ENCODE assay signal across 6 cellular contexts in the genomic region with DNA sequence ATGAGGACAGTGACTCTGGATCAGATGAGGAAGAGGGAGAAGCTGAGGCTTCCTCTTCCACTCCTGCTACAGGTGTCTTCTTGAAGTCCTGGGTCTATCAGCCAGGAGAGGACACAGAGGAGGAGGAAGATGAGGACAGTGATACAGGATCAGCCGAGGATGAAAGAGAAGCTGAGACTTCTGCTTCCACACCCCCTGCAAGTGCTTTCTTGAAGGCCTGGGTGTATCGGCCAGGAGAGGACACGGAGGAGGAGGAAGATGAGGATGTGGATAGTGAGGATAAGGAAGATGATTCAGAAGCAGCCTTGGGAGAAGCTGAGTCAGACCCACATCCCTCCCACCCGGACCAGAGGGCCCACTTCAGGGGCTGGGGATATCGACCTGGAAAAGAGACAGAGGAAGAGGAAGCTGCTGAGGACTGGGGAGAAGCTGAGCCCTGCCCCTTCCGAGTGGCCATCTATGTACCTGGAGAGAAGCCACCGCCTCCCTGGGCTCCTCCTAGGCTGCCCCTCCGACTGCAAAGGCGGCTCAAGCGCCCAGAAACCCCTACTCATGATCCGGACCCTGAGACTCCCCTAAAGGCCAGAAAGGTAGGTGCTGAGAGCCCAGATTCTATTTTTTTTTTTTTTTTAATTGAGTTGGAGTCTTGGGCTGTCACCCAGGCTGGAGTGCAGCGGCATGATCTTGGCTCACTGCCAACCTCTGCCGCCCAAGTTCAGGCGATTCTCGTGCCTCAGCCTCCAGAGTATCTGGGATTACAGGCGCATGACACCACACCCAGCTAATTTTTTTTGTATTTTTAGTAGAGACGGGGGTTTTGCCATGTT. TPM values are rescaled to one million over a fixed set of nuclear protein-coding genes. Genes with fewer than 3 reads are reported as not detected.
DNase-seq lines count a peak whose midpoint lies in the region; ATAC-seq and TF ChIP-seq lines count a peak whose summit lies in the region.

No MANE protein-coding gene starts in this region.

- H3K27ac ChIP-seq in lung (ENCODE audit: low read depth in 1 of 2, low read length in 1 of 2), result peak overlapping the region; percentile 99 to 100

- peak overlapping the region; percentile 90 for H3K4me3 ChIP-seq in lung

- H3K27me3 Mint-ChIP-seq in activated T-cell treated with anti-CD3 and anti-CD28 coated beads, Interleukin-2, amount 50 U/mL, for 4 hours (ENCODE audit: low read depth), result no peaks in the 10 kb centered on the region
- peaks cover 5% of the 10 kb centered on the region for H3K27me3 Mint-ChIP-seq in activated naive CD4-positive, alpha-beta T cell treated with anti-CD3 and anti-CD28 coated beads, Interleukin-2, amount 10 ng/mL, durations not matched to agents 7 days and 5 days

- no peak for TF ChIP-seq CTCF in lung (IDR thresholded peaks at IDR 0.05; ENCODE audit: control extremely low read depth, extremely low read depth)

- ATAC-seq in activated T-cell treated with anti-CD3 and anti-CD28 coated beads, Interleukin-2, amount 50 U/mL, for 4 hours, result peak; percentile 0 to 1
- ATAC-seq in lung (ENCODE audit: insufficient read depth, low FRiP score) (no peak), HG02571 (IDR thresholded peaks at IDR 0.05; ENCODE audit: unreplicated experiment) (no peak)

- peaks cover 40% of the 10 kb centered on the region for H3K4me1 Mint-ChIP-seq in activated T-cell treated with anti-CD3 and anti-CD28 coated beads, Interleukin-2, amount 50 U/mL, for 4 hours (ENCODE audit: low read depth)
- H3K4me1 Mint-ChIP-seq in activated naive CD4-positive, alpha-beta T cell treated with anti-CD3 and anti-CD28 coated beads, Interleukin-2, amount 10 ng/mL, durations not matched to agents 7 days and 5 days, result peaks cover 59% of the 10 kb centered on the region

- no peaks in the 10 kb centered on the region for H3K27me3 ChIP-seq in lung (ENCODE audit: control insufficient read depth, insufficient read depth)

- DNase-seq in activated T-cell treated with anti-CD3 and anti-CD28 coated beads, Interleukin-2, amount 50 U/mL, for 4 hours, result no peak
- DNase-seq in activated T-cell treated with anti-CD3 and anti-CD28 coated beads for 4 hours (no peak), lung (ENCODE audit: low spot score) (no peak), islet precursor cell (no peak)
- DNase-seq in activated naive CD4-positive, alpha-beta T cell treated with anti-CD3 and anti-CD28 coated beads, Interleukin-2, amount 10 ng/mL, durations not matched to agents 7 days and 5 days, result peak; percentile 46

- H3K27ac Mint-ChIP-seq in activated naive CD4-positive, alpha-beta T cell treated with anti-CD3 and anti-CD28 coated beads, Interleukin-2, amount 10 ng/mL, durations not matched to agents 7 days and 5 days, result peak overlapping the region; percentile 99

- H3K4me1 ChIP-seq in lung (ENCODE audit: control insufficient read depth in 2 of 2, insufficient read depth in 2 of 2, low read length in 2 of 2), result peaks cover 3 to 9% of the 10 kb centered on the region in 2 donors

- H3K9me3 ChIP-seq in lung (ENCODE audit: control insufficient read depth in 2 of 2, insufficient read depth in 1 of 2, low read length in 1 of 2), result no peaks in the 10 kb centered on the region

- H3K36me3 ChIP-seq in lung (ENCODE audit: control insufficient read depth in 2 of 2, insufficient read depth in 2 of 2, low read length in 2 of 2), result peaks cover 7 to 35% of the 10 kb centered on the region in 2 donors

- CTCF ChIA-PET in activated naive CD4-positive, alpha-beta T cell treated with anti-CD3 and anti-CD28 coated beads, Interleukin-2, amount 10 ng/mL, durations not matched to agents 7 days and 5 days (lab: Charles Lee), result interaction anchor here (1.0 to 1.8 kb wide), 5 partner anchors 32 to 118 kb away, joined by 3 to 11 read pairs (median 3); a partner anchor contains a TSS

- no peaks in the 10 kb centered on the region for H3K9me3 Mint-ChIP-seq in activated T-cell treated with anti-CD3 and anti-CD28 coated beads, Interleukin-2, amount 50 U/mL, for 4 hours
- H3K9me3 Mint-ChIP-seq in activated naive CD4-positive, alpha-beta T cell treated with anti-CD3 and anti-CD28 coated beads, Interleukin-2, amount 10 ng/mL, durations not matched to agents 7 days and 5 days, result no peaks in the 10 kb centered on the region

- 13 to 31% methylated on average over 17 of the region's 17 CpGs for WGBS in lung, 2 donors

- peaks cover 45% of the 10 kb centered on the region for H3K36me3 Mint-ChIP-seq in activated T-cell treated with anti-CD3 and anti-CD28 coated beads, Interleukin-2, amount 50 U/mL, for 4 hours (ENCODE audit: insufficient read depth)
- peaks cover 41% of the 10 kb centered on the region for H3K36me3 Mint-ChIP-seq in activated naive CD4-positive, alpha-beta T cell treated with anti-CD3 and anti-CD28 coated beads, Interleukin-2, amount 10 ng/mL, durations not matched to agents 7 days and 5 days

- peak overlapping the region; percentile 99 for H3K4me3 Mint-ChIP-seq in activated T-cell treated with anti-CD3 and anti-CD28 coated beads, Interleukin-2, amount 50 U/mL, for 4 hours
- H3K4me3 Mint-ChIP-seq in activated naive CD4-positive, alpha-beta T cell treated with anti-CD3 and anti-CD28 coated beads, Interleukin-2, amount 10 ng/mL, durations not matched to agents 7 days and 5 days, result peak overlapping the region; percentile 98

RNA-seq across cellular contexts. Expression of a gene that starts 2.3 kb away (rescaled TPM):
- 100 to 1,000 TPM in 2 of 3 donors, 10 to 100 TPM in 1; 76.0 to 134 (median 110) TPM for total RNA-seq in activated T-cell treated with anti-CD3 and anti-CD28 coated beads, Interleukin-2, amount 50 U/mL, for 4 hours
- total RNA-seq in lung, result 100 to 1,000 TPM; 101 to 104 TPM
- 100 to 1,000 TPM; 203 to 208 TPM for polyA plus RNA-seq in lung

RNA-seq across cellular contexts. Expression of a gene that starts 6.1 kb away (rescaled TPM):
- 1 to 10 TPM; 4.1 to 4.6 (median 4.6) TPM for total RNA-seq in activated T-cell treated with anti-CD3 and anti-CD28 coated beads, Interleukin-2, amount 50 U/mL, for 4 hours
- 10 to 100 TPM in 1 of 2 donors, 1 to 10 TPM in 1; 8.4 to 57.7 TPM for total RNA-seq in lung
- polyA plus RNA-seq in lung, result 10 to 100 TPM; 19.3 to 22.0 TPM

RNA-seq across cellular contexts. Expression of a gene that starts 24.0 kb away (rescaled TPM):
- total RNA-seq in activated T-cell treated with anti-CD3 and anti-CD28 coated beads, Interleukin-2, amount 50 U/mL, for 4 hours, result under 1 TPM in 1 of 3 donors, not detected in 2; 0.69 TPM
- under 1 TPM; 0.31 to 0.54 TPM for total RNA-seq in lung
- polyA plus RNA-seq in lung, result under 1 TPM; 0.13 to 0.20 TPM

RNA-seq across cellular contexts. Expression of a gene that starts 25.6 kb away (rescaled TPM):
- 10 to 100 TPM; 88.5 to 90.0 (median 89.3) TPM for total RNA-seq in activated T-cell treated with anti-CD3 and anti-CD28 coated beads, Interleukin-2, amount 50 U/mL, for 4 hours
- total RNA-seq in lung, result 100 to 1,000 TPM; 214 to 346 TPM
- 100 to 1,000 TPM; 362 to 367 TPM for polyA plus RNA-seq in lung

RNA-seq across cellular contexts. Expression of a gene that starts 38.2 kb away (rescaled TPM):
- under 1 TPM; 0.37 to 0.65 (median 0.61) TPM for total RNA-seq in activated T-cell treated with anti-CD3 and anti-CD28 coated beads, Interleukin-2, amount 50 U/mL, for 4 hours
- 10 to 100 TPM; 12.8 to 17.9 TPM for total RNA-seq in lung
- 10 to 100 TPM in 1 of 2 donors, 1 to 10 TPM in 1; 9.0 to 39.1 TPM for polyA plus RNA-seq in lung

Comparison
In these comparisons a context has a peak if more than half of its experiments do, and no peak if none do; other contexts are left out.
1. ATAC-seq: peak in activated T-cell treated with anti-CD3 and anti-CD28 coated beads, Interleukin-2, amount 50 U/mL, for 4 hours (2 of 2); none in lung (single experiment) and HG02571 (single experiment).